ENCODE assay signal across 31 cellular contexts in genomic region chr11:118532852-118533768, GRCh38. TPM values are rescaled to one million over a fixed set of nuclear protein-coding genes. Genes with fewer than 3 reads are reported as not detected.
DNase-seq lines count a peak whose midpoint lies in the region; ATAC-seq and TF ChIP-seq lines count a peak whose summit lies in the region.
"Had no signal": no experiment of that assay in that cellular context is flagged by ENCODE, and none has a peak within 500 bp of the region (broad histone marks: within the 10 kb centered on the region; RNA-seq: fewer than 3 reads in every experiment).

No MANE protein-coding gene starts in this region.

- H4K20me1 ChIP-seq in mammary epithelial cell (ENCODE audit: insufficient read depth, low read length), result no peaks in the 10 kb centered on the region

- 91% methylated on average over 11 of the region's 19 CpGs for WGBS in mammary epithelial cell (ENCODE audit: low coverage, missing lambda C conversion rate)
- WGBS in psoas muscle, 3 donors, result 80 to 89% (median 86%) methylated on average over 19 of the region's 19 CpGs

- H3K27ac Mint-ChIP-seq in glutamatergic neuron (ENCODE audit: unreplicated experiment), result no peak overlapping the region
- H3K27ac Mint-ChIP-seq in nephron, result no peak overlapping the region
- H3K27ac Mint-ChIP-seq in immature natural killer cell, result no peak overlapping the region
- H3K27ac Mint-ChIP-seq in activated CD8-positive, alpha-beta memory T cell treated with anti-CD3 and anti-CD28 coated beads, Interleukin-2, amount 10 ng/mL, durations not matched to agents 7 days and 5 days, result no peak overlapping the region
- H3K27ac Mint-ChIP-seq: activated CD8-positive, alpha-beta T cell treated with anti-CD3 and anti-CD28 coated beads for 36 hours had no signal

- H3K4me3 Mint-ChIP-seq in glutamatergic neuron (ENCODE audit: unreplicated experiment) (peak overlapping the region; percentile 96), nephron (peak overlapping the region; percentile 95 to 99 (median 98)), immature natural killer cell (peak overlapping the region in 1 of 5 donors; percentile 92)
- H3K4me3 Mint-ChIP-seq in activated CD8-positive, alpha-beta memory T cell treated with anti-CD3 and anti-CD28 coated beads, Interleukin-2, amount 10 ng/mL, durations not matched to agents 7 days and 5 days, result no peak overlapping the region

- peaks cover 4 to 6% of the 10 kb centered on the region in 2 donors for H3K4me1 ChIP-seq in breast epithelium
- peaks cover 14% of the 10 kb centered on the region for H3K4me1 ChIP-seq in mammary epithelial cell (ENCODE audit: insufficient read depth, low read length)
- peaks cover 9% of the 10 kb centered on the region for H3K4me1 ChIP-seq in psoas muscle
- H3K4me1 ChIP-seq: A549 had no signal

- H3K4me2 ChIP-seq in mammary epithelial cell (ENCODE audit: insufficient read depth, low read depth, low read length), result no peak overlapping the region
- H3K4me2 ChIP-seq: A549, PC-9 had no signal

- no peak overlapping the region for H2AFZ ChIP-seq in mammary epithelial cell (ENCODE audit: low read depth, low read length)
- H2AFZ ChIP-seq: PC-9 had no signal

- CTCF ChIA-PET in mammary epithelial cell (lab: Charles Lee; ENCODE audit: low non-redundant PET), result no interaction called here
- CTCF ChIA-PET in activated CD8-positive, alpha-beta memory T cell treated with anti-CD3 and anti-CD28 coated beads, Interleukin-2, amount 10 ng/mL, durations not matched to agents 7 days and 5 days (lab: Charles Lee), result interaction anchor here (0.5 kb wide), 1 partner anchor 274 kb away, joined by 3 read pairs; no protein-coding TSS in a partner anchor

- no peaks in the 10 kb centered on the region for H3K9me3 ChIP-seq in breast epithelium
- H3K9me3 ChIP-seq in mammary epithelial cell (replicated peaks; ENCODE audit: insufficient read depth, low read length), result no peaks in the 10 kb centered on the region
- no peaks in the 10 kb centered on the region for H3K9me3 ChIP-seq in psoas muscle
- H3K9me3 ChIP-seq: A549, esophagus squamous epithelium, heart left ventricle, lower lobe of right lung, neutrophil, prostate gland had no signal

- no peak overlapping the region for H3K4me3 ChIP-seq in breast epithelium
- H3K4me3 ChIP-seq in mammary epithelial cell (replicated peaks in 1 of 3; ENCODE audit: insufficient read depth in 1 of 3, low read depth in 2 of 3, low read length in 3 of 3), result no peak overlapping the region
- no peak overlapping the region for H3K4me3 ChIP-seq in psoas muscle
- H3K4me3 ChIP-seq: A549, esophagus squamous epithelium, heart left ventricle, lower lobe of right lung, PC-9, prostate gland had no signal

- intact Hi-C loops in breast epithelium (cut with DNase I; ENCODE audit: low total_unique reads) (no loop called here), mammary epithelial cell (cut with micrococcal nuclease) (no loop called here), psoas muscle (cut with DNase I) (loop anchor here in 1 of 2 donors (5.0 kb wide), 1 partner anchor 34 kb away; the partner anchor contains the start of gene IFT46)

- H3K9me3 Mint-ChIP-seq in glutamatergic neuron (ENCODE audit: unreplicated experiment) (peaks cover 16% of the 10 kb centered on the region), nephron (no peaks in the 10 kb centered on the region), immature natural killer cell (no peaks in the 10 kb centered on the region)
- no peaks in the 10 kb centered on the region for H3K9me3 Mint-ChIP-seq in activated CD8-positive, alpha-beta memory T cell treated with anti-CD3 and anti-CD28 coated beads, Interleukin-2, amount 10 ng/mL, durations not matched to agents 7 days and 5 days (ENCODE audit: low read depth)
- H3K9me3 Mint-ChIP-seq: activated CD8-positive, alpha-beta T cell treated with anti-CD3 and anti-CD28 coated beads for 36 hours; CD4-positive, alpha-beta memory T cell had no signal

- H3K36me3 Mint-ChIP-seq in glutamatergic neuron (ENCODE audit: unreplicated experiment) (peaks cover 5% of the 10 kb centered on the region), nephron (ENCODE audit: low read depth) (peaks cover 18% of the 10 kb centered on the region), immature natural killer cell (no peaks in the 10 kb centered on the region)
- peaks cover 2% of the 10 kb centered on the region for H3K36me3 Mint-ChIP-seq in activated CD8-positive, alpha-beta memory T cell treated with anti-CD3 and anti-CD28 coated beads, Interleukin-2, amount 10 ng/mL, durations not matched to agents 7 days and 5 days

- DNase-seq in breast epithelium (ENCODE audit: low spot score in 2 of 2), result peak; percentile 58 to 77
- DNase-seq in mammary epithelial cell, result no peak
- DNase-seq in glutamatergic neuron, result no peak
- no peak for DNase-seq in immature natural killer cell
- no peak for DNase-seq in NCI-H2029 (lab: John Stamatoyannopoulos, UW)
- no peak for DNase-seq in activated CD8-positive, alpha-beta memory T cell treated with anti-CD3 and anti-CD28 coated beads, Interleukin-2, amount 10 ng/mL, durations not matched to agents 7 days and 5 days
- DNase-seq in psoas muscle, result no peak
- DNase-seq: activated CD4-positive, alpha-beta T cell treated with anti-CD3 and anti-CD28 coated beads for 1 hour; activated CD8-positive, alpha-beta T cell treated with anti-CD3 and anti-CD28 coated beads for 36 hours; activated effector memory CD4-positive, alpha-beta T cell treated with Interleukin-2 at 50 U/mL for 16 hours; CD4-positive, alpha-beta memory T cell; DMS 273 treated with DMSO at 0.1 percent for 48 hours; esophagus squamous epithelium; foreskin keratinocyte; heart left ventricle; Kasumi-1; kidney glomerular epithelial cell; lower lobe of right lung; NCI-H1417; NCI-H226; NCI-H69; PC-9; SHP77; stimulated activated CD4-positive, alpha-beta T cell treated with anti-CD3 and anti-CD28 coated beads, Interleukin-15, amount 100 ng/mL, for 24 hours; stimulated activated naive CD4-positive, alpha-beta T cell; T-helper 2 cell had no signal

- no peak for ATAC-seq in activated CD8-positive, alpha-beta memory T cell treated with anti-CD3 and anti-CD28 coated beads, Interleukin-2, amount 10 ng/mL, durations not matched to agents 7 days and 5 days
- ATAC-seq in psoas muscle, result no peak
- ATAC-seq: activated CD8-positive, alpha-beta T cell treated with anti-CD3 and anti-CD28 coated beads for 36 hours; foreskin keratinocyte; heart left ventricle; lower lobe of right lung had no signal

- no peaks in the 10 kb centered on the region for H3K36me3 ChIP-seq in breast epithelium
- no peaks in the 10 kb centered on the region for H3K36me3 ChIP-seq in mammary epithelial cell (ENCODE audit: insufficient read depth, low read length)
- H3K36me3 ChIP-seq in psoas muscle (ENCODE audit: insufficient read depth in 1 of 2, low read depth in 1 of 2), result peaks cover 0 to 5% of the 10 kb centered on the region in 2 donors
- H3K36me3 ChIP-seq: heart left ventricle, lower lobe of right lung, neutrophil, prostate gland had no signal

- H3K27me3 ChIP-seq in breast epithelium (no peaks in the 10 kb centered on the region), mammary epithelial cell (ENCODE audit: insufficient read depth, low read length) (no peaks in the 10 kb centered on the region), psoas muscle (ENCODE audit: insufficient read depth in 3 of 3, low read length in 2 of 3) (no peaks in the 10 kb centered on the region)
- H3K27me3 ChIP-seq: esophagus squamous epithelium, foreskin keratinocyte had no signal

- in situ Hi-C loops in mammary epithelial cell (cut with MboI; ENCODE audit: low sequenced_read_pairs in 2 of 2), result no loop called here

- H3K79me2 ChIP-seq in mammary epithelial cell (ENCODE audit: insufficient read depth, low read length), result no peaks in the 10 kb centered on the region

- BruUV-seq in mammary epithelial cell (replicated peaks; lab: Mats Ljungman, UMichigan), result no TSS peak

- H3K4me1 Mint-ChIP-seq in glutamatergic neuron (ENCODE audit: low read depth, unreplicated experiment) (peaks cover 13% of the 10 kb centered on the region), nephron (peaks cover 26% of the 10 kb centered on the region), immature natural killer cell (peaks cover 19 to 27% of the 10 kb centered on the region in 2 donors)
- H3K4me1 Mint-ChIP-seq in activated CD8-positive, alpha-beta memory T cell treated with anti-CD3 and anti-CD28 coated beads, Interleukin-2, amount 10 ng/mL, durations not matched to agents 7 days and 5 days, result peaks cover 30% of the 10 kb centered on the region

- H3K27ac ChIP-seq in breast epithelium (peak overlapping the region; percentile 54 to 91), mammary epithelial cell (ENCODE audit: insufficient read depth, low read depth, low read length) (no peak overlapping the region), psoas muscle (no peak overlapping the region)
- H3K27ac ChIP-seq: A549, foreskin keratinocyte, heart left ventricle, lower lobe of right lung, neutrophil, PC-9, prostate gland had no signal

- TF ChIP-seq POLR2A in breast epithelium (IDR thresholded peaks at IDR 0.05), result no peak

- H3K9ac ChIP-seq in mammary epithelial cell (ENCODE audit: insufficient read depth, low read length), result no peak overlapping the region

- H3K27me3 Mint-ChIP-seq in glutamatergic neuron (ENCODE audit: unreplicated experiment) (peaks cover 22% of the 10 kb centered on the region), nephron (ENCODE audit: low read depth) (peaks cover 4% of the 10 kb centered on the region), immature natural killer cell (ENCODE audit: low read depth in 3 of 3) (peaks cover 2 to 9% (median 4%) of the 10 kb centered on the region in 3 donors)
- no peaks in the 10 kb centered on the region for H3K27me3 Mint-ChIP-seq in activated CD8-positive, alpha-beta memory T cell treated with anti-CD3 and anti-CD28 coated beads, Interleukin-2, amount 10 ng/mL, durations not matched to agents 7 days and 5 days
- H3K27me3 Mint-ChIP-seq: activated CD8-positive, alpha-beta T cell treated with anti-CD3 and anti-CD28 coated beads for 36 hours; CD4-positive, alpha-beta memory T cell had no signal

- dilution Hi-C loops in mammary epithelial cell (cut with HindIII; ENCODE audit: low sequenced_read_pairs), result no loop called here

- no peak for TF ChIP-seq CTCF in breast epithelium (IDR thresholded peaks at IDR 0.05)
- TF ChIP-seq CTCF in mammary epithelial cell (conservative IDR thresholded peaks at IDR 0.05 in 1 of 2, IDR thresholded peaks at IDR 0.05 in 1 of 2; ENCODE audit: extremely low read depth in 1 of 2, insufficient read depth in 1 of 2, low read depth in 1 of 2, low read length in 2 of 2), result no peak
- TF ChIP-seq CTCF in glutamatergic neuron (IDR thresholded peaks at IDR 0.05; ENCODE audit: partially characterized antibody, unreplicated experiment), result no peak
- no peak for TF ChIP-seq CTCF in nephron (IDR thresholded peaks at IDR 0.05; ENCODE audit: unreplicated experiment in 3 of 3)
- TF ChIP-seq CTCF in psoas muscle (IDR thresholded peaks at IDR 0.05), result no peak

RNA-seq across cellular contexts. Expression of gene TMEM25, which starts 2.1 kb away (rescaled TPM):
- total RNA-seq in breast epithelium (10 to 100 TPM; 14.1 to 53.6 (median 38.0) TPM), mammary epithelial cell (10 to 100 TPM; 17.2 to 46.8 TPM), glutamatergic neuron (ENCODE audit: unreplicated experiment) (76.8 TPM), psoas muscle (10 to 100 TPM in 2 of 4 donors, 1 to 10 TPM in 2; 6.3 to 14.7 (median 8.7) TPM)
- polyA plus RNA-seq in mammary epithelial cell (16.9 TPM), immature natural killer cell (10 to 100 TPM in 2 of 3 donors, 1 to 10 TPM in 1; 9.6 to 16.8 (median 10.8) TPM), psoas muscle (1 to 10 TPM; 1.3 to 8.0 (median 5.9) TPM)
- polyA minus RNA-seq in mammary epithelial cell, result 14.8 TPM
- 1 to 10 TPM; 8.4 to 8.6 TPM for total RNA-seq in activated CD8-positive, alpha-beta memory T cell treated with anti-CD3 and anti-CD28 coated beads, Interleukin-2, amount 10 ng/mL, durations not matched to agents 7 days and 5 days

RNA-seq across cellular contexts. Expression of gene TTC36, which starts 5.8 kb away (rescaled TPM):
- total RNA-seq in breast epithelium (10 to 100 TPM in 1 of 3 donors, 1 to 10 TPM in 2; 3.4 to 15.1 (median 6.2) TPM), mammary epithelial cell (1 to 10 TPM in 1 of 2 donors, under 1 TPM in 1; 0.85 to 2.3 TPM), glutamatergic neuron (ENCODE audit: unreplicated experiment) (1.9 TPM), psoas muscle (1 to 10 TPM in 1 of 4 donors, under 1 TPM in 2, not detected in 1; 0.54 to 1.2 (median 0.59) TPM)
- polyA plus RNA-seq in mammary epithelial cell (not detected), immature natural killer cell (under 1 TPM; 0.37 to 0.50 (median 0.50) TPM), psoas muscle (under 1 TPM in 2 of 3 donors, not detected in 1; 0.09 TPM)
- polyA minus RNA-seq in mammary epithelial cell, result not detected
- total RNA-seq in activated CD8-positive, alpha-beta memory T cell treated with anti-CD3 and anti-CD28 coated beads, Interleukin-2, amount 10 ng/mL, durations not matched to agents 7 days and 5 days, result under 1 TPM; 0.66 to 0.82 TPM
- total RNA-seq: foreskin keratinocyte, mononuclear cell had no signal
- polyA plus RNA-seq: A549, foreskin keratinocyte had no signal

RNA-seq across cellular contexts. Expression of gene IFT46, which starts 32.6 kb away (rescaled TPM):
- total RNA-seq in breast epithelium, result 10 to 100 TPM; 24.3 to 45.9 (median 33.4) TPM
- 10 to 100 TPM; 21.6 to 24.3 TPM for total RNA-seq in mammary epithelial cell
- 27.1 TPM for polyA plus RNA-seq in mammary epithelial cell
- 35.2 TPM for polyA minus RNA-seq in mammary epithelial cell
- total RNA-seq in glutamatergic neuron (ENCODE audit: unreplicated experiment), result 21.1 TPM
- 1 to 10 TPM; 5.9 to 8.1 (median 7.4) TPM for polyA plus RNA-seq in immature natural killer cell
- 10 to 100 TPM; 10.4 to 13.1 TPM for total RNA-seq in activated CD8-positive, alpha-beta memory T cell treated with anti-CD3 and anti-CD28 coated beads, Interleukin-2, amount 10 ng/mL, durations not matched to agents 7 days and 5 days
- total RNA-seq in psoas muscle, result 10 to 100 TPM; 10.2 to 16.0 (median 13.4) TPM
- polyA plus RNA-seq in psoas muscle, result 10 to 100 TPM in 2 of 3 donors, 1 to 10 TPM in 1; 5.1 to 28.5 (median 11.7) TPM

RNA-seq across cellular contexts. Expression of gene ARCN1, which starts 39.1 kb away (rescaled TPM):
- total RNA-seq in breast epithelium (10 to 100 TPM; 94.1 to 99.1 (median 98.6) TPM), mammary epithelial cell (100 to 1,000 TPM; 115 to 155 TPM), glutamatergic neuron (ENCODE audit: unreplicated experiment) (118 TPM), psoas muscle (10 to 100 TPM; 54.2 to 65.7 (median 60.1) TPM)
- polyA plus RNA-seq in mammary epithelial cell (181 TPM), immature natural killer cell (100 to 1,000 TPM in 2 of 3 donors, 10 to 100 TPM in 1; 99.9 to 164 (median 157) TPM), psoas muscle (10 to 100 TPM; 49.4 to 76.3 (median 73.9) TPM)
- 114 TPM for polyA minus RNA-seq in mammary epithelial cell
- 100 to 1,000 TPM in 1 of 2 experiments, 10 to 100 TPM in 1; 98.9 to 130 TPM for total RNA-seq in activated CD8-positive, alpha-beta memory T cell treated with anti-CD3 and anti-CD28 coated beads, Interleukin-2, amount 10 ng/mL, durations not matched to agents 7 days and 5 days

Comparison
In these comparisons a context has a peak if more than half of its experiments do, and no peak if none do; other contexts are left out.
1. DNase-seq: peak in breast epithelium (2 of 2); none in mammary epithelial cell (single experiment), glutamatergic neuron (single experiment), immature natural killer cell (0 of 3), NCI-H2029 (single experiment), activated CD8-positive, alpha-beta memory T cell treated with anti-CD3 and anti-CD28 coated beads, Interleukin-2, amount 10 ng/mL, durations not matched to agents 7 days and 5 days (single experiment) and psoas muscle (0 of 2).
2. H3K27ac ChIP-seq: peak in breast epithelium (2 of 2); none in mammary epithelial cell (single experiment) and psoas muscle (single experiment).